In the genomic region with DNA sequence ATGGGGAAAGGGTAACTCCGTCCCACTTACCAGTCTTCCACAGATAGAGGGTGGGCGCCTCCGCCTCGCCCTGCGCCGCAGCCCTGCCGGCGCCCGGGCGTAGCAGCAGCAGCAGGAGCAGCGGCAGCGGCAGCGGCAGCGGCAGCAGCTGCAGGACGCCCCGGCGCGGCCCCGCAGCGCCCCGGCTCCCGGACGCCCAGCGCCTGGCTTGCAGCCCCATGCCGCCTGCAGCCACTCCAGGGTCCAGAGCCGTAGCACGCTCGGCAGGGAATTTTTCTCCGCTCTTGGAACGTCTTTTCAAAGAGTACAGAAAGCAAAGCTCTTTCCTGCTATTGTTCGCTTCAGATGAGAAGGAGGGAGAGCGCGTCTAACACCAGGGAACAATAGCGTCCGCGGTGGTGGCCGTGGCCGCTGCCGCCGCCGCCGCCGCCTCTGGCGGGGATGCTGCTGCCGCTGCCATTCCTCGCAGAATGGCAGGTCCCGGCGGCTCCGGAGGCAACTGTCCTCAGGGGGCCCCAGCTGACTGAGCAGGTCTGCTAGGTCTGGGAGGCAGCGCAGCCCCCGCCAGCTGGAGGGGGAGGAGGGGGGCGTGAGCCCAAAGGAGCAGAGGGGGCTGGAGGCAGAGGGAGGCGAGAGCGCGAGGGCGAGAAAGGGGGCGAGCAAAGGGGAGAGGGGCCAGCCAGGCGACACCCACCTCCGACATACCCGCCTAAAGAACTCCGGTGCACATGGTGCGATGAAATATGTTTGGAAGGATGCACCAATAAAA, we compare ENCODE assay signal across 9 cellular contexts. TPM values are rescaled to one million over a fixed set of nuclear protein-coding genes. Genes with fewer than 3 reads are reported as not detected.
DNase-seq lines count a peak whose midpoint lies in the region; ATAC-seq and TF ChIP-seq lines count a peak whose summit lies in the region.
"Had no signal": no experiment of that assay in that cellular context is flagged by ENCODE, and none has a peak within 500 bp of the region (broad histone marks: within the 10 kb centered on the region; RNA-seq: fewer than 3 reads in every experiment).

A gene with protein sequence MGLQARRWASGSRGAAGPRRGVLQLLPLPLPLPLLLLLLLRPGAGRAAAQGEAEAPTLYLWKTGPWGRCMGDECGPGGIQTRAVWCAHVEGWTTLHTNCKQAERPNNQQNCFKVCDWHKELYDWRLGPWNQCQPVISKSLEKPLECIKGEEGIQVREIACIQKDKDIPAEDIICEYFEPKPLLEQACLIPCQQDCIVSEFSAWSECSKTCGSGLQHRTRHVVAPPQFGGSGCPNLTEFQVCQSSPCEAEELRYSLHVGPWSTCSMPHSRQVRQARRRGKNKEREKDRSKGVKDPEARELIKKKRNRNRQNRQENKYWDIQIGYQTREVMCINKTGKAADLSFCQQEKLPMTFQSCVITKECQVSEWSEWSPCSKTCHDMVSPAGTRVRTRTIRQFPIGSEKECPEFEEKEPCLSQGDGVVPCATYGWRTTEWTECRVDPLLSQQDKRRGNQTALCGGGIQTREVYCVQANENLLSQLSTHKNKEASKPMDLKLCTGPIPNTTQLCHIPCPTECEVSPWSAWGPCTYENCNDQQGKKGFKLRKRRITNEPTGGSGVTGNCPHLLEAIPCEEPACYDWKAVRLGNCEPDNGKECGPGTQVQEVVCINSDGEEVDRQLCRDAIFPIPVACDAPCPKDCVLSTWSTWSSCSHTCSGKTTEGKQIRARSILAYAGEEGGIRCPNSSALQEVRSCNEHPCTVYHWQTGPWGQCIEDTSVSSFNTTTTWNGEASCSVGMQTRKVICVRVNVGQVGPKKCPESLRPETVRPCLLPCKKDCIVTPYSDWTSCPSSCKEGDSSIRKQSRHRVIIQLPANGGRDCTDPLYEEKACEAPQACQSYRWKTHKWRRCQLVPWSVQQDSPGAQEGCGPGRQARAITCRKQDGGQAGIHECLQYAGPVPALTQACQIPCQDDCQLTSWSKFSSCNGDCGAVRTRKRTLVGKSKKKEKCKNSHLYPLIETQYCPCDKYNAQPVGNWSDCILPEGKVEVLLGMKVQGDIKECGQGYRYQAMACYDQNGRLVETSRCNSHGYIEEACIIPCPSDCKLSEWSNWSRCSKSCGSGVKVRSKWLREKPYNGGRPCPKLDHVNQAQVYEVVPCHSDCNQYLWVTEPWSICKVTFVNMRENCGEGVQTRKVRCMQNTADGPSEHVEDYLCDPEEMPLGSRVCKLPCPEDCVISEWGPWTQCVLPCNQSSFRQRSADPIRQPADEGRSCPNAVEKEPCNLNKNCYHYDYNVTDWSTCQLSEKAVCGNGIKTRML (N-terminal part only) (minus strand): TSS at position 472 of the 769 bp plus-strand sequence. CDS start 252 bp downstream, at position 220.

- H3K4me1 ChIP-seq in GM23338 (ENCODE audit: insufficient read depth) (peaks cover 25% of the 10 kb centered on the region), gastroesophageal sphincter (peaks cover 4 to 24% (median 4%) of the 10 kb centered on the region in 3 donors)

- H3K9me3 Mint-ChIP-seq in GM23338: no peaks in the 10 kb centered on the region

- no peak for TF ChIP-seq POLR2A in gastroesophageal sphincter (IDR thresholded peaks at IDR 0.05)

- peak within 1 kb of the TSS; percentile 89 for H3K4me2 ChIP-seq in GM23338
- H3K4me2 ChIP-seq in neural cell (ENCODE audit: low read length): peak within 1 kb of the TSS; percentile 98

- H3K27me3 Mint-ChIP-seq in GM23338 (ENCODE audit: insufficient read depth, low read depth, poor library complexity): no peaks in the 10 kb centered on the region

- no peaks in the 10 kb centered on the region for H3K36me3 ChIP-seq in GM23338 (ENCODE audit: insufficient read depth)
- H3K36me3 ChIP-seq in gastroesophageal sphincter: no peaks in the 10 kb centered on the region
- no peaks in the 10 kb centered on the region for H3K36me3 ChIP-seq in neural cell (ENCODE audit: insufficient read depth, low read length)

- H3K27me3 ChIP-seq in GM23338 (ENCODE audit: insufficient read depth) (peaks cover 22% of the 10 kb centered on the region), gastroesophageal sphincter (no peaks in the 10 kb centered on the region), neural cell (ENCODE audit: insufficient read depth, low read depth, low read length) (no peaks in the 10 kb centered on the region)

- no peak for TF ChIP-seq CTCF in GM23338 (conservative IDR thresholded peaks at IDR 0.05; ENCODE audit: low read depth in 2 of 2)
- TF ChIP-seq CTCF in gastroesophageal sphincter (IDR thresholded peaks at IDR 0.05): peak in 3 of 4 experiments; percentile 21 to 43 (median 27)
- TF ChIP-seq CTCF in neural cell (IDR thresholded peaks at IDR 0.05; ENCODE audit: poor library complexity, severe bottlenecking): peak; percentile 57

- H3K27ac ChIP-seq in GM23338 (ENCODE audit: low read depth) (no peak within 1 kb of the TSS), gastroesophageal sphincter (peak within 1 kb of the TSS; percentile 36 to 80 (median 74)), neural cell (ENCODE audit: low read length) (peak within 1 kb of the TSS; percentile 88)

- H3K9me2 ChIP-seq in GM23338 (ENCODE audit: insufficient read depth) (no peaks in the 10 kb centered on the region), neural cell (ENCODE audit: insufficient read depth, low read length) (no peaks in the 10 kb centered on the region)

- peak within 1 kb of the TSS; percentile 95 for H2AFZ ChIP-seq in GM23338
- H2AFZ ChIP-seq in neural cell (ENCODE audit: low read depth, low read length): peak within 1 kb of the TSS; percentile 71

- no peak within 1 kb of the TSS for H3K27ac Mint-ChIP-seq in GM23338

- peaks cover 8% of the 10 kb centered on the region; the same call in 2 of the 3 replicates for H3K36me3 Mint-ChIP-seq in GM23338 (ENCODE audit: low read depth)

- peak within 1 kb of the TSS; percentile 87 for H3K9ac ChIP-seq in neural cell (ENCODE audit: low read length)

- H3K79me2 ChIP-seq in GM23338 (replicated peaks; ENCODE audit: insufficient read depth) (no peaks in the 10 kb centered on the region), neural cell (replicated peaks; ENCODE audit: insufficient read depth, low read length) (peaks cover 13% of the 10 kb centered on the region)

- H4K20me1 ChIP-seq in GM23338 (replicated peaks; ENCODE audit: insufficient read depth) (no peaks in the 10 kb centered on the region), neural cell (ENCODE audit: insufficient read depth) (no peaks in the 10 kb centered on the region)

- peak within 1 kb of the TSS; percentile 78 for H3K4me3 Mint-ChIP-seq in GM23338

- WGBS in gastroesophageal sphincter (ENCODE audit: low coverage in 1 of 2), 2 donors: 2 to 8% methylated on average over 5 to 16 of the region's 62 CpGs

- H3F3A ChIP-seq in GM23338 (replicated peaks; ENCODE audit: low read depth) (0 out of 2 replicates have a peak, but pooled peaks cover 2% of the 10 kb centered on the region), neural cell (ENCODE audit: insufficient read depth, low read length, poor library complexity, severe bottlenecking) (peaks cover 6% of the 10 kb centered on the region)

- peaks cover 19% of the 10 kb centered on the region for H3K4me1 Mint-ChIP-seq in GM23338

- peak; percentile 41 for DNase-seq in DMS 273 treated with DMSO at 0.1 percent for 48 hours (lab: John Stamatoyannopoulos, UW)
- peak; percentile 71 for DNase-seq in GM23338 (ENCODE audit: low spot score)
- peak; percentile 80 for DNase-seq in NCI-H1105 treated with DMSO at 0.1 percent for 48 hours (lab: John Stamatoyannopoulos, UW)
- DNase-seq in activated CD8-positive, alpha-beta memory T cell treated with anti-CD3 and anti-CD28 coated beads for 48 hours (ENCODE audit: low read depth in 2 of 3, low spot score in 2 of 3): peak in 2 of 3 experiments; percentile 0
- DNase-seq in OCI-M2 (lab: John Stamatoyannopoulos, UW; ENCODE audit: unreplicated experiment): no peak
- no peak for DNase-seq in cortex of kidney (lab: John Stamatoyannopoulos, UW)

- TF ChIP-seq EP300 in gastroesophageal sphincter (IDR thresholded peaks at IDR 0.05) (no peak), neural cell (conservative IDR thresholded peaks at IDR 0.05; ENCODE audit: poor library complexity, severe bottlenecking) (peak; percentile 44)

- peak; percentile 63 for TF ChIP-seq RAD21 in neural cell (conservative IDR thresholded peaks at IDR 0.05)

- H3K4me3 ChIP-seq in GM23338: peak within 1 kb of the TSS; percentile 68
- H3K4me3 ChIP-seq in gastroesophageal sphincter: peak within 1 kb of the TSS; percentile 43 to 66
- H3K4me3 ChIP-seq in neural cell (ENCODE audit: low read length): peak within 1 kb of the TSS; percentile 82

- ATAC-seq in GM23338 (peak; percentile 92), gastroesophageal sphincter (peak; percentile 79)

- H3K9me3 ChIP-seq in gastroesophageal sphincter: peaks cover 0 to 8% (median 0%) of the 10 kb centered on the region in 3 donors
- H3K9me3 ChIP-seq in neural cell (ENCODE audit: low read length): no peaks in the 10 kb centered on the region

TF ChIP-seq in GM23338, 12 proteins besides CTCF, POLR2A, EP300 and RAD21 (continues in another document):
- TF ChIP-seq, protein P1, sequence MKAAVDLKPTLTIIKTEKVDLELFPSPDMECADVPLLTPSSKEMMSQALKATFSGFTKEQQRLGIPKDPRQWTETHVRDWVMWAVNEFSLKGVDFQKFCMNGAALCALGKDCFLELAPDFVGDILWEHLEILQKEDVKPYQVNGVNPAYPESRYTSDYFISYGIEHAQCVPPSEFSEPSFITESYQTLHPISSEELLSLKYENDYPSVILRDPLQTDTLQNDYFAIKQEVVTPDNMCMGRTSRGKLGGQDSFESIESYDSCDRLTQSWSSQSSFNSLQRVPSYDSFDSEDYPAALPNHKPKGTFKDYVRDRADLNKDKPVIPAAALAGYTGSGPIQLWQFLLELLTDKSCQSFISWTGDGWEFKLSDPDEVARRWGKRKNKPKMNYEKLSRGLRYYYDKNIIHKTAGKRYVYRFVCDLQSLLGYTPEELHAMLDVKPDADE (IDR thresholded peaks at IDR 0.05): no peak
- TF ChIP-seq NANOG (IDR thresholded peaks at IDR 0.05; ENCODE audit: borderline replicate concordance) (no peak), POLR2AphosphoS5 (IDR thresholded peaks at IDR 0.05; ENCODE audit: low read depth) (no peak)

RNA-seq across cellular contexts. Expression of the gene that starts here (rescaled TPM):
- total RNA-seq in GM23338 (2014; rRNA removed; shearing (Covaris generic)): 1.3 and 1.7 TPM in 2 replicates
- polyA plus RNA-seq in GM23338 (2016; fragmentation: Nextera tagmentation; extraction: Ambion mirVana) (1.1 and 2.1 TPM in 2 replicates), neural cell (18.1 and 18.5 TPM in 2 replicates)
- 1 to 10 TPM; 2.9 to 6.2 (median 3.9) TPM for total RNA-seq in gastroesophageal sphincter
- polyA minus RNA-seq in neural cell: 66.5 and 82.2 TPM in 2 replicates
- total RNA-seq: T-helper 2 cell treated with Interferon-gamma antibody and Interleukin-4, amounts not matched to agents 100 ng/mL and 5 ng/mL, for 36 hours had no signal

Comparison
In these comparisons a context has a peak if more than half of its experiments do, and no peak if none do; other contexts are left out.
1. DNase-seq: peak in DMS 273 treated with DMSO at 0.1 percent for 48 hours (single experiment), GM23338 (single experiment), NCI-H1105 treated with DMSO at 0.1 percent for 48 hours (single experiment) and activated CD8-positive, alpha-beta memory T cell treated with anti-CD3 and anti-CD28 coated beads for 48 hours (2 of 3); none in OCI-M2 (single experiment) and cortex of kidney (single experiment).
2. CTCF ChIP-seq: peak in gastroesophageal sphincter (3 of 4) and neural cell (single experiment); none in GM23338 (0 of 2).
3. Peak in every context shown above with its lines, with median percentiles within 50 percentile points of each other: H3K4me3 ChIP-seq.